In genomic region chr5:167759411-167759821, GRCh38 we compare ENCODE assay signal across 14 cellular contexts.
DNase-seq lines count a peak whose midpoint lies in the region; ATAC-seq, FAIRE-seq and TF ChIP-seq lines count a peak whose summit lies in the region.
"Had no signal": no experiment of that assay in that cellular context is flagged by ENCODE, and none has a peak within 500 bp of the region (broad histone marks: within the 10 kb centered on the region; RNA-seq: fewer than 3 reads in every experiment).

No MANE protein-coding gene starts in this region.

- H3K27ac ChIP-seq in lung (ENCODE audit: low read depth in 1 of 2, low read length in 1 of 2): no peak overlapping the region
- H3K27ac ChIP-seq: dorsolateral prefrontal cortex had no signal

- FAIRE-seq in bronchial epithelial cell (lab: Jason Lieb, UNC): peak; percentile 98

- H3K27me3 ChIP-seq in bronchial epithelial cell (ENCODE audit: control insufficient read depth, insufficient read depth, low read length) (no peaks in the 10 kb centered on the region), lung (ENCODE audit: control insufficient read depth, insufficient read depth) (peaks cover 5% of the 10 kb centered on the region)

- H3K4me1 ChIP-seq in lung (ENCODE audit: control insufficient read depth in 2 of 2, insufficient read depth in 2 of 2, low read length in 2 of 2): no peaks in the 10 kb centered on the region

- DNase-seq in Caki2 (ENCODE audit: low read depth) (peak; percentile 11), M059J (ENCODE audit: low read depth) (peak; percentile 98), bronchial epithelial cell (ENCODE audit: low read depth) (peak; percentile 100), lung (ENCODE audit: low spot score) (no peak), KG1 (lab: John Stamatoyannopoulos, UW) (no peak)
- DNase-seq in activated naive CD4-positive, alpha-beta T cell treated with Interleukin-2 at 50 U/mL for 16 hours: no peak
- DNase-seq: dorsolateral prefrontal cortex, GOT3, MM.1S, NCI-H2081, SHP77, T-helper 9 cell had no signal

- peak; percentile 19 for ATAC-seq in lung (ENCODE audit: insufficient read depth, low FRiP score)
- no peak for ATAC-seq in GM21723 (IDR thresholded peaks at IDR 0.05; ENCODE audit: unreplicated experiment)
- no peak for ATAC-seq in HG02973 (IDR thresholded peaks at IDR 0.05; ENCODE audit: unreplicated experiment)

- TF ChIP-seq CTCF in bronchial epithelial cell (IDR thresholded peaks at IDR 0.05; ENCODE audit: insufficient read depth, low read length, severe bottlenecking): no peak
- TF ChIP-seq CTCF in lung (IDR thresholded peaks at IDR 0.05; ENCODE audit: control extremely low read depth, extremely low read depth): no peak

- H3K4me3 ChIP-seq in bronchial epithelial cell (ENCODE audit: low read depth, low read length) (no peak overlapping the region), lung (no peak overlapping the region)
- H3K4me3 ChIP-seq: dorsolateral prefrontal cortex had no signal

- H3K36me3 ChIP-seq in bronchial epithelial cell (ENCODE audit: control insufficient read depth, insufficient read depth, low read length) (no peaks in the 10 kb centered on the region), lung (ENCODE audit: control insufficient read depth in 2 of 2, insufficient read depth in 2 of 2, low read length in 2 of 2) (no peaks in the 10 kb centered on the region)

- in situ Hi-C loops in Caki2 (cut with HindIII; ENCODE audit: low pct_unique_long_range_greater_than_20kb, low sequenced_read_pairs): no loop called here

- no peaks in the 10 kb centered on the region for H3K9me3 ChIP-seq in lung (ENCODE audit: control insufficient read depth in 2 of 2, insufficient read depth in 1 of 2, low read length in 1 of 2)

- WGBS in lung, 2 donors: 58 to 92% methylated on average over 2 of the region's 2 CpGs

Comparison
In these comparisons a context has a peak if more than half of its experiments do, and no peak if none do; other contexts are left out.
1. DNase-seq: peak in Caki2 (single experiment), M059J (single experiment) and bronchial epithelial cell (single experiment); none in lung (single experiment), KG1 (single experiment) and activated naive CD4-positive, alpha-beta T cell treated with Interleukin-2 at 50 U/mL for 16 hours (single experiment).